In genomic region chr21:42850866-42851391, GRCh38 we compare ENCODE assay signal across 8 cellular contexts. TPM values are rescaled to one million over a fixed set of nuclear protein-coding genes. Genes with fewer than 3 reads are reported as not detected.
DNase-seq lines count a peak whose midpoint lies in the region; ATAC-seq and TF ChIP-seq lines count a peak whose summit lies in the region.

No MANE protein-coding gene starts in this region.

- H3K4me1 Mint-ChIP-seq in HFFc6 (ENCODE audit: low read depth) = no peaks in the 10 kb centered on the region

- no peak overlapping the region for H3K27ac Mint-ChIP-seq in HFFc6

- TF ChIP-seq CTCF in HFFc6 (IDR thresholded peaks at IDR 0.05) = peak; percentile 71
- peak; percentile 60 for TF ChIP-seq CTCF in kidney epithelial cell (IDR thresholded peaks at IDR 0.05; ENCODE audit: insufficient read depth, low read length, poor library complexity, severe bottlenecking)

- peaks cover 31% of the 10 kb centered on the region for H3K36me3 Mint-ChIP-seq in HFFc6 (ENCODE audit: low read depth)

- H3K36me3 ChIP-seq in kidney epithelial cell (ENCODE audit: control insufficient read depth, insufficient read depth, low read length) = peaks cover 10% of the 10 kb centered on the region

- ATAC-seq in HG03025 (IDR thresholded peaks at IDR 0.05; ENCODE audit: low FRiP score, unreplicated experiment) (no peak), GM18511 (IDR thresholded peaks at IDR 0.05; ENCODE audit: unreplicated experiment) (no peak), GM21529 (IDR thresholded peaks at IDR 0.05; ENCODE audit: unreplicated experiment) (no peak)

- H3K9me3 Mint-ChIP-seq in HFFc6 = no peaks in the 10 kb centered on the region

- no peak overlapping the region for H3K4me3 Mint-ChIP-seq in HFFc6

- DNase-seq in CD1c-positive myeloid dendritic cell (ENCODE audit: extremely low spot score) (peak; percentile 10), HFFc6 (no peak), kidney epithelial cell (ENCODE audit: low read depth) (no peak), DMS153 treated with DMSO at 0.1 percent for 48 hours (lab: John Stamatoyannopoulos, UW; ENCODE audit: unreplicated experiment) (no peak)
- peak; percentile 49 for DNase-seq in activated T-cell treated with anti-CD3 and anti-CD28 coated beads, Interleukin-2, amount 50 U/mL, for 1 hour

- H3K4me3 ChIP-seq in kidney epithelial cell (ENCODE audit: low read depth, low read length) = no peak overlapping the region

- no peaks in the 10 kb centered on the region; the same call in none of the 2 replicates for H3K27me3 Mint-ChIP-seq in HFFc6 (ENCODE audit: insufficient read depth)

- H3K27me3 ChIP-seq in kidney epithelial cell (ENCODE audit: control insufficient read depth, insufficient read depth, low read length) = no peaks in the 10 kb centered on the region

RNA-seq across cellular contexts. Expression of gene WDR4, which starts 28.4 kb away (rescaled TPM):
- total RNA-seq in HFFc6 (2021; fragmentation: NEBNext Ultra II Directional; extraction: Animal tissue kit (Norgen Biotek cat#: 25700)) = 10 to 100 TPM; 18.5 to 27.6 (median 20.9) TPM
- total RNA-seq in kidney epithelial cell = 17.2 and 18.2 TPM in 2 replicates

RNA-seq across cellular contexts. Expression of gene NDUFV3, which starts 42.2 kb away (rescaled TPM):
- 10 to 100 TPM; 54.3 to 63.0 (median 57.0) TPM for total RNA-seq in HFFc6 (2021; fragmentation: NEBNext Ultra II Directional; extraction: Animal tissue kit (Norgen Biotek cat#: 25700))
- total RNA-seq in kidney epithelial cell = 31.6 and 32.8 TPM in 2 replicates

Comparison
In these comparisons a context has a peak if more than half of its experiments do, and no peak if none do; other contexts are left out.
1. DNase-seq: peak in CD1c-positive myeloid dendritic cell (single experiment) and activated T-cell treated with anti-CD3 and anti-CD28 coated beads, Interleukin-2, amount 50 U/mL, for 1 hour (single experiment); none in HFFc6 (single experiment), kidney epithelial cell (single experiment) and DMS153 treated with DMSO at 0.1 percent for 48 hours (single experiment).